8 cellular contexts compared by ENCODE assay signal in the genomic region with DNA sequence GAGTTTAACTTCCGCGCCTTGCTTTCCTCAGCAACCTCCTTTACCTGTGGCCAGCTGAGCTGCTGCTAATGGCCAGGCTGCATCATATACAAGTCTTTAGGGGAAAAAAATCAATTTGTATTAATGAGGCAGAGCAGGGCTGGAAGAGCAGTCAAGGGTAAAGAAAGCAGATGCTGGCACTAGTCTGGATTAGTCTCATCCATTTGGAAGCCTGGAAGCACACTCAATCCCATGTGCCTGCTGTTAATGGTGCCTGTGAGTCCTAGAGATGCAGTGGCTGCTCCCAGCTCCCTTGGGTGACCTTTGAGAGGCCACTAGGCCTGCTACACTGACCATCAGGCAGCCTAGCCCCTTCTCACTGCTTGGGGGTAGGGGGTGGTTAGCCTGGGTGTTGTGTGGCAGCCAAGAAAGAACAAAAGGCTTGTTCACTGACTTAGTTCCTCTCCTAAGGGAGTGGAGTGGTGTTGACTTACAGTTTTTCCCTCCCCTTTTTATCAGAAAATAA. TPM values are rescaled to one million over a fixed set of nuclear protein-coding genes. Genes with fewer than 3 reads are reported as not detected.
DNase-seq lines count a peak whose midpoint lies in the region; ATAC-seq and TF ChIP-seq lines count a peak whose summit lies in the region.

No MANE protein-coding gene starts in this region.

- H4K8ac ChIP-seq in mesenchymal stem cell (ENCODE audit: low read length), result no peak overlapping the region

- no peaks in the 10 kb centered on the region for H3K9me3 Mint-ChIP-seq in CD8-positive, alpha-beta T cell
- H3K9me3 Mint-ChIP-seq in nephron progenitor cell, result no peaks in the 10 kb centered on the region

- peaks cover 93% of the 10 kb centered on the region for H3K36me3 Mint-ChIP-seq in CD8-positive, alpha-beta T cell
- no peaks in the 10 kb centered on the region for H3K36me3 Mint-ChIP-seq in nephron progenitor cell (ENCODE audit: low read depth)

- H2BK12ac ChIP-seq in mesenchymal stem cell (ENCODE audit: low read length in 2 of 2), result no peak overlapping the region

- no peak overlapping the region for H3K4ac ChIP-seq in mesenchymal stem cell (ENCODE audit: low read depth in 1 of 2, low read length in 2 of 2)

- no peak overlapping the region for H2AFZ ChIP-seq in mesenchymal stem cell (ENCODE audit: low read depth, low read length)

- intact Hi-C loops in CD8-positive, alpha-beta T cell (cut with DNase I, micrococcal nuclease), result no loop called here
- intact Hi-C loops in body of pancreas (cut with DNase I), result no loop called here

- no peaks in the 10 kb centered on the region for H3K27me3 Mint-ChIP-seq in CD8-positive, alpha-beta T cell (ENCODE audit: low read depth)
- peaks cover 8% of the 10 kb centered on the region for H3K27me3 Mint-ChIP-seq in nephron progenitor cell (ENCODE audit: low read depth, poor library complexity)

- peak overlapping the region; percentile 99 for H3K27ac ChIP-seq in CD8-positive, alpha-beta T cell (ENCODE audit: low read depth, low read length)
- H3K27ac ChIP-seq in body of pancreas (peak overlapping the region in 3 of 4 donors; percentile 5 to 46 (median 16)), mesenchymal stem cell (ENCODE audit: low read length, poor library complexity, severe bottlenecking) (no peak overlapping the region)

- no peak overlapping the region for H4K91ac ChIP-seq in mesenchymal stem cell (ENCODE audit: low read length)

- no peak for TF ChIP-seq CTCF in CD8-positive, alpha-beta T cell (IDR thresholded peaks at IDR 0.05)
- no peak for TF ChIP-seq CTCF in body of pancreas (IDR thresholded peaks at IDR 0.05)
- TF ChIP-seq CTCF in nephron progenitor cell (IDR thresholded peaks at IDR 0.05), result no peak

- no peak overlapping the region for H3K4me2 ChIP-seq in mesenchymal stem cell (ENCODE audit: low read length, poor library complexity, severe bottlenecking)

- H2BK5ac ChIP-seq in mesenchymal stem cell (ENCODE audit: low read depth, low read length, poor library complexity, severe bottlenecking), result no peak overlapping the region

- no peak overlapping the region for H2BK15ac ChIP-seq in mesenchymal stem cell (ENCODE audit: low read depth, poor library complexity, severe bottlenecking)

- DNase-seq in CD8-positive, alpha-beta T cell, result no peak
- DNase-seq in NCI-H1694 treated with DMSO at 0.1 percent for 48 hours (lab: John Stamatoyannopoulos, UW) (peak; percentile 72), body of pancreas (no peak), nephron progenitor cell (no peak), RPMI8226 (no peak), mesenchymal stem cell (no peak), anterior cingulate cortex (lab: John Stamatoyannopoulos, UW) (no peak)

- H3K27me3 ChIP-seq in CD8-positive, alpha-beta T cell (ENCODE audit: insufficient read depth, low read length), result no peaks in the 10 kb centered on the region
- H3K27me3 ChIP-seq in body of pancreas (no peaks in the 10 kb centered on the region), mesenchymal stem cell (ENCODE audit: control insufficient read depth in 1 of 2, insufficient read depth in 1 of 2, low read length in 2 of 2) (no peaks in the 10 kb centered on the region)

- no peak overlapping the region for H3K14ac ChIP-seq in mesenchymal stem cell (ENCODE audit: low read length in 2 of 2)

- H2AK5ac ChIP-seq in mesenchymal stem cell (ENCODE audit: low read length, severe bottlenecking), result no peak overlapping the region

- peaks cover 1% of the 10 kb centered on the region for H3K79me1 ChIP-seq in mesenchymal stem cell (replicated peaks; ENCODE audit: low read length, poor library complexity, severe bottlenecking)

- ATAC-seq in CD8-positive, alpha-beta T cell, result no peak
- ATAC-seq in body of pancreas, result no peak
- no peak for ATAC-seq in HG02610 (IDR thresholded peaks at IDR 0.05; ENCODE audit: unreplicated experiment)

- CTCF ChIA-PET in CD8-positive, alpha-beta T cell (lab: Charles Lee), result interaction anchor here (0.6 to 6.1 kb wide), 6 partner anchors 9 to 73 kb away, joined by 3 to 59 read pairs (median 6); a partner anchor contains a TSS

- H3K18ac ChIP-seq in mesenchymal stem cell (ENCODE audit: low read depth in 1 of 2, low read length in 2 of 2), result no peak overlapping the region

- H3K27ac Mint-ChIP-seq in CD8-positive, alpha-beta T cell, result peak overlapping the region; percentile 100
- H3K27ac Mint-ChIP-seq in nephron progenitor cell, result peak overlapping the region; percentile 76

- no peaks in the 10 kb centered on the region for H3K9me3 ChIP-seq in CD8-positive, alpha-beta T cell (ENCODE audit: low read length)
- no peaks in the 10 kb centered on the region for H3K9me3 ChIP-seq in body of pancreas
- no peaks in the 10 kb centered on the region for H3K9me3 ChIP-seq in mesenchymal stem cell (ENCODE audit: control insufficient read depth, low read length)

- peak overlapping the region in 1 of 2 experiments; percentile 16 for H3K23ac ChIP-seq in mesenchymal stem cell (ENCODE audit: low read length in 2 of 2)

- H3K4me1 Mint-ChIP-seq in CD8-positive, alpha-beta T cell (ENCODE audit: low read depth), result peaks cover 93% of the 10 kb centered on the region
- peaks cover 35% of the 10 kb centered on the region for H3K4me1 Mint-ChIP-seq in nephron progenitor cell

- H3K9ac ChIP-seq in mesenchymal stem cell (ENCODE audit: low read length), result no peak overlapping the region

- H3K4me3 ChIP-seq in CD8-positive, alpha-beta T cell (ENCODE audit: low read depth, low read length), result peak overlapping the region; percentile 5
- no peak overlapping the region for H3K4me3 ChIP-seq in body of pancreas
- no peak overlapping the region for H3K4me3 ChIP-seq in mesenchymal stem cell (ENCODE audit: insufficient read depth in 1 of 2, low read depth in 1 of 2, low read length in 2 of 2)

- peaks cover 99% of the 10 kb centered on the region for H3K4me1 ChIP-seq in CD8-positive, alpha-beta T cell (ENCODE audit: insufficient read depth, low read length)
- H3K4me1 ChIP-seq in body of pancreas (peaks cover 2% of the 10 kb centered on the region), mesenchymal stem cell (ENCODE audit: control insufficient read depth, insufficient read depth, low read depth, low read length) (peaks cover 7% of the 10 kb centered on the region)

- peak overlapping the region; percentile 55 for H3K4me3 Mint-ChIP-seq in CD8-positive, alpha-beta T cell
- no peak overlapping the region for H3K4me3 Mint-ChIP-seq in nephron progenitor cell

- H2BK120ac ChIP-seq in mesenchymal stem cell (ENCODE audit: low read depth, low read length), result no peak overlapping the region

- WGBS in body of pancreas, 2 donors, result 95 to 97% methylated on average over 2 of the region's 2 CpGs
- WGBS in mesenchymal stem cell, result 89% methylated on average over 2 of the region's 2 CpGs

- POLR2A ChIA-PET in CD8-positive, alpha-beta T cell (lab: Charles Lee), result interaction anchor here (0.8 to 18.7 kb wide), 6 partner anchors 9 to 72 kb away, joined by 3 to 608 read pairs (median 11); a partner anchor contains a TSS

- peaks cover 82% of the 10 kb centered on the region for H3K36me3 ChIP-seq in CD8-positive, alpha-beta T cell (ENCODE audit: insufficient read depth, low read length)
- H3K36me3 ChIP-seq in body of pancreas (replicated peaks in 1 of 2; ENCODE audit: insufficient read depth in 1 of 2, low read depth in 2 of 2) (peaks cover 0 to 1% of the 10 kb centered on the region in 2 donors), mesenchymal stem cell (ENCODE audit: control insufficient read depth in 1 of 2, insufficient read depth in 2 of 2, low read depth in 1 of 2, low read length in 2 of 2) (peaks cover 51 to 93% of the 10 kb centered on the region in 2 experiments)

- no peak for TF ChIP-seq POLR2A in body of pancreas (IDR thresholded peaks at IDR 0.05)

RNA-seq across cellular contexts. Expression of a gene that starts 8.0 kb away (rescaled TPM):
- total RNA-seq in CD8-positive, alpha-beta T cell, result 100 to 1,000 TPM; 802 to 814 TPM
- 10 to 100 TPM in 1 of 2 donors, 1 to 10 TPM in 1; 5.6 to 18.9 TPM for total RNA-seq in body of pancreas
- 28.6 TPM for polyA plus RNA-seq in mesenchymal stem cell (2013, experiment 1 of 2)
- 29.9 TPM for polyA plus RNA-seq in mesenchymal stem cell (2013, experiment 2 of 2)

Comparison
In these comparisons a context has a peak if more than half of its experiments do, and no peak if none do; other contexts are left out.
1. RNA of a gene that starts 8.0 kb away (total RNA-seq): 802 to 814 TPM in CD8-positive, alpha-beta T cell; 5.6 to 18.9 TPM in body of pancreas; every median in the first group is over 10 times any median in the second.